ENCODE assay signal across 10 cellular contexts in genomic region chr17:40072481-40073346, GRCh38. TPM values are rescaled to one million over a fixed set of nuclear protein-coding genes. Genes with fewer than 3 reads are reported as not detected.
DNase-seq lines count a peak whose midpoint lies in the region; ATAC-seq and TF ChIP-seq lines count a peak whose summit lies in the region.
"Had no signal": no experiment of that assay in that cellular context is flagged by ENCODE, and none has a peak within 500 bp of the region (broad histone marks: within the 10 kb centered on the region; RNA-seq: fewer than 3 reads in every experiment).

No MANE protein-coding gene starts in this region.

- H3K36me3 ChIP-seq in SK-N-MC (ENCODE audit: insufficient read depth, low read length) (peaks cover 26% of the 10 kb centered on the region; the same call in 1 of the 2 replicates), gastrocnemius medialis (peaks cover 0 to 10% of the 10 kb centered on the region in 2 donors)

- H3K9me3 ChIP-seq in SK-N-MC (ENCODE audit: low read depth, low read length) (no peaks in the 10 kb centered on the region), gastrocnemius medialis (no peaks in the 10 kb centered on the region)

- H3K27me3 Mint-ChIP-seq in activated T-helper 2 cell treated with anti-CD3 and anti-CD28 coated beads, Interferon-gamma antibody, Interleukin-2, Interleukin-4, amounts not matched to agents 10 μg/mL and 5 μg/mL and 100 μg/mL, durations not matched to agents 14 hours and 24 hours and 36 hours (ENCODE audit: low read depth): no peaks in the 10 kb centered on the region

- peak overlapping the region; percentile 23 for H3K9ac ChIP-seq in SK-N-MC (ENCODE audit: insufficient read length)

- H3K27me3 ChIP-seq in gastrocnemius medialis: no peaks in the 10 kb centered on the region

- TF ChIP-seq POLR2A in gastrocnemius medialis (IDR thresholded peaks at IDR 0.05): no peak

- H3K4me1 Mint-ChIP-seq in activated T-helper 2 cell treated with anti-CD3 and anti-CD28 coated beads, Interferon-gamma antibody, Interleukin-2, Interleukin-4, amounts not matched to agents 10 μg/mL and 5 μg/mL and 100 μg/mL, durations not matched to agents 14 hours and 24 hours and 36 hours (ENCODE audit: low read depth): peaks cover 29% of the 10 kb centered on the region

- no peak overlapping the region for H3K4me3 Mint-ChIP-seq in activated T-helper 2 cell treated with anti-CD3 and anti-CD28 coated beads, Interferon-gamma antibody, Interleukin-2, Interleukin-4, amounts not matched to agents 10 μg/mL and 5 μg/mL and 100 μg/mL, durations not matched to agents 14 hours and 24 hours and 36 hours (ENCODE audit: low read depth)

- DNase-seq in CMK (ENCODE audit: low read depth) (peak; percentile 60), SK-N-MC (ENCODE audit: low read depth, low spot score) (no peak), left cardiac atrium (no peak), gastrocnemius medialis (no peak), pons (ENCODE audit: low spot score) (no peak)
- DNase-seq in activated T-helper 2 cell treated with anti-CD3 and anti-CD28 coated beads, Interferon-gamma antibody, Interleukin-2, Interleukin-4, amounts not matched to agents 10 μg/mL and 5 μg/mL and 100 μg/mL, durations not matched to agents 14 hours and 24 hours and 36 hours (ENCODE audit: low spot score): no peak
- DNase-seq: activated CD4-positive, alpha-beta T cell treated with anti-CD3 and anti-CD28 coated beads, Interleukin-2, amount 50 U/mL, for 1 hour; effector CD8-positive, alpha-beta T cell had no signal

- no peak overlapping the region for H3K27ac Mint-ChIP-seq in activated T-helper 2 cell treated with anti-CD3 and anti-CD28 coated beads, Interferon-gamma antibody, Interleukin-2, Interleukin-4, amounts not matched to agents 10 μg/mL and 5 μg/mL and 100 μg/mL, durations not matched to agents 14 hours and 24 hours and 36 hours

- in situ Hi-C loops in gastrocnemius medialis (cut with MboI; ENCODE audit: low sequenced_read_pairs in 4 of 4): loop anchor here in 1 of 4 donors (5.0 kb wide), 1 partner anchor 35 kb away; no protein-coding TSS in a partner anchor

- H3K27ac ChIP-seq in SK-N-MC (peak overlapping the region; percentile 91), gastrocnemius medialis (peak overlapping the region; percentile 100)

- no peak for TF ChIP-seq CTCF in gastrocnemius medialis (IDR thresholded peaks at IDR 0.05 in 4 of 5, conservative IDR thresholded peaks at IDR 0.05 in 1 of 5)

- no peaks in the 10 kb centered on the region for H3K9me3 Mint-ChIP-seq in activated T-helper 2 cell treated with anti-CD3 and anti-CD28 coated beads, Interferon-gamma antibody, Interleukin-2, Interleukin-4, amounts not matched to agents 10 μg/mL and 5 μg/mL and 100 μg/mL, durations not matched to agents 14 hours and 24 hours and 36 hours

- peak overlapping the region; percentile 59 for H3K4me3 ChIP-seq in SK-N-MC
- peak overlapping the region in 3 of 4 donors; percentile 44 to 54 (median 50) for H3K4me3 ChIP-seq in gastrocnemius medialis

- H3K4me1 ChIP-seq in gastrocnemius medialis: peaks cover 86 to 87% of the 10 kb centered on the region in 2 donors

- H3K36me3 Mint-ChIP-seq in activated T-helper 2 cell treated with anti-CD3 and anti-CD28 coated beads, Interferon-gamma antibody, Interleukin-2, Interleukin-4, amounts not matched to agents 10 μg/mL and 5 μg/mL and 100 μg/mL, durations not matched to agents 14 hours and 24 hours and 36 hours (ENCODE audit: low read depth): no peaks in the 10 kb centered on the region

- peak; percentile 3 to 15 for ATAC-seq in left cardiac atrium
- peak in 1 of 2 donors; percentile 0 for ATAC-seq in gastrocnemius medialis
- no peak for ATAC-seq in GM21825 (IDR thresholded peaks at IDR 0.05; ENCODE audit: unreplicated experiment)
- no peak for ATAC-seq in HG03025 (IDR thresholded peaks at IDR 0.05; ENCODE audit: low FRiP score, unreplicated experiment)

- intact Hi-C loops in left cardiac atrium (cut with DNase I): no loop called here
- intact Hi-C loops in gastrocnemius medialis (cut with DNase I; ENCODE audit: low total_unique reads): no loop called here
- intact Hi-C loops in activated T-helper 2 cell treated with anti-CD3 and anti-CD28 coated beads, Interferon-gamma antibody, Interleukin-2, Interleukin-4, amounts not matched to agents 10 μg/mL and 5 μg/mL and 100 μg/mL, durations not matched to agents 14 hours and 24 hours and 36 hours (cut with micrococcal nuclease): no loop called here

RNA-seq across cellular contexts. Expression of gene THRA, which starts 9.9 kb away (rescaled TPM):
- total RNA-seq in left cardiac atrium: 10 to 100 TPM; 54.4 to 77.9 TPM
- total RNA-seq in gastrocnemius medialis: 10 to 100 TPM; 42.2 to 71.6 (median 48.2) TPM
- total RNA-seq in activated T-helper 2 cell treated with anti-CD3 and anti-CD28 coated beads, Interferon-gamma antibody, Interleukin-2, Interleukin-4, amounts not matched to agents 10 μg/mL and 5 μg/mL and 100 μg/mL, durations not matched to agents 14 hours and 24 hours and 36 hours: 4.9 and 5.6 TPM in 2 replicates

RNA-seq across cellular contexts. Expression of gene MED24, which starts 18.5 kb away (rescaled TPM):
- 10 to 100 TPM; 44.0 to 56.4 TPM for total RNA-seq in left cardiac atrium
- 100 to 1,000 TPM in 2 of 4 donors, 10 to 100 TPM in 2; 54.2 to 124 (median 93.9) TPM for total RNA-seq in gastrocnemius medialis
- 110 and 116 TPM in 2 replicates for total RNA-seq in activated T-helper 2 cell treated with anti-CD3 and anti-CD28 coated beads, Interferon-gamma antibody, Interleukin-2, Interleukin-4, amounts not matched to agents 10 μg/mL and 5 μg/mL and 100 μg/mL, durations not matched to agents 14 hours and 24 hours and 36 hours

RNA-seq across cellular contexts. Expression of gene NR1D1, which starts 27.7 kb away (rescaled TPM):
- total RNA-seq in left cardiac atrium (10 to 100 TPM; 17.1 to 19.5 TPM), gastrocnemius medialis (10 to 100 TPM; 16.0 to 34.2 (median 18.3) TPM)
- total RNA-seq in activated T-helper 2 cell treated with anti-CD3 and anti-CD28 coated beads, Interferon-gamma antibody, Interleukin-2, Interleukin-4, amounts not matched to agents 10 μg/mL and 5 μg/mL and 100 μg/mL, durations not matched to agents 14 hours and 24 hours and 36 hours: 6.6 and 6.8 TPM in 2 replicates

RNA-seq across cellular contexts. Expression of gene MSL1, which starts 49.1 kb away (rescaled TPM):
- total RNA-seq in left cardiac atrium (10 to 100 TPM; 54.0 to 57.8 TPM), gastrocnemius medialis (10 to 100 TPM; 75.7 to 96.3 (median 85.9) TPM)
- total RNA-seq in activated T-helper 2 cell treated with anti-CD3 and anti-CD28 coated beads, Interferon-gamma antibody, Interleukin-2, Interleukin-4, amounts not matched to agents 10 μg/mL and 5 μg/mL and 100 μg/mL, durations not matched to agents 14 hours and 24 hours and 36 hours: 87.6 and 95.8 TPM in 2 replicates

RNA-seq across cellular contexts. Expression of gene CSF3, which starts 57.5 kb away (rescaled TPM):
- 1 to 10 TPM in 1 of 2 donors, not detected in 1; 1.2 TPM for total RNA-seq in left cardiac atrium
- 10 to 100 TPM; 11.4 to 20.6 (median 16.3) TPM for total RNA-seq in gastrocnemius medialis
- not detected in 2 replicates for total RNA-seq in activated T-helper 2 cell treated with anti-CD3 and anti-CD28 coated beads, Interferon-gamma antibody, Interleukin-2, Interleukin-4, amounts not matched to agents 10 μg/mL and 5 μg/mL and 100 μg/mL, durations not matched to agents 14 hours and 24 hours and 36 hours

Comparison
In these comparisons a context has a peak if more than half of its experiments do, and no peak if none do; other contexts are left out.
1. ATAC-seq: peak in left cardiac atrium (2 of 2); none in GM21825 (single experiment) and HG03025 (single experiment).